ENCODE assay signal across 11 cellular contexts in genomic region chr4:152586668-152587067, GRCh38.
"Had no signal": no experiment of that assay in that cellular context is flagged by ENCODE, and none has a peak within 500 bp of the region (broad histone marks: within the 10 kb centered on the region; RNA-seq: fewer than 3 reads in every experiment).

No MANE protein-coding gene starts in this region.

- H3K36me3 ChIP-seq: heart left ventricle had no signal

- H3K4me3 ChIP-seq: heart left ventricle had no signal

- H3K27ac ChIP-seq: heart left ventricle had no signal

- ATAC-seq: heart left ventricle had no signal

- DNase-seq: activated CD4-positive, alpha-beta T cell treated with anti-CD3 and anti-CD28 coated beads for 4 hours; activated CD8-positive, alpha-beta memory T cell treated with anti-CD3 and anti-CD28 coated beads for 24 hours; activated naive CD4-positive, alpha-beta T cell treated with anti-CD3 and anti-CD28 coated beads, Interleukin-2, amount 10 ng/mL, durations not matched to agents 7 days and 5 days; cortex of kidney; effector CD8-positive, alpha-beta T cell; heart left ventricle; nephron progenitor cell; stimulated activated CD4-positive, alpha-beta T cell treated with anti-CD3 and anti-CD28 coated beads, Interleukin-2, amount 100 ng/mL, for 48 hours; stimulated activated naive CD4-positive, alpha-beta T cell treated with Interleukin-2 at 50 U/mL for 16 hours; trophoblast cell had no signal

- H3K27me3 ChIP-seq: heart left ventricle had no signal

- FAIRE-seq: frontal cortex had no signal
